In the genomic region with DNA sequence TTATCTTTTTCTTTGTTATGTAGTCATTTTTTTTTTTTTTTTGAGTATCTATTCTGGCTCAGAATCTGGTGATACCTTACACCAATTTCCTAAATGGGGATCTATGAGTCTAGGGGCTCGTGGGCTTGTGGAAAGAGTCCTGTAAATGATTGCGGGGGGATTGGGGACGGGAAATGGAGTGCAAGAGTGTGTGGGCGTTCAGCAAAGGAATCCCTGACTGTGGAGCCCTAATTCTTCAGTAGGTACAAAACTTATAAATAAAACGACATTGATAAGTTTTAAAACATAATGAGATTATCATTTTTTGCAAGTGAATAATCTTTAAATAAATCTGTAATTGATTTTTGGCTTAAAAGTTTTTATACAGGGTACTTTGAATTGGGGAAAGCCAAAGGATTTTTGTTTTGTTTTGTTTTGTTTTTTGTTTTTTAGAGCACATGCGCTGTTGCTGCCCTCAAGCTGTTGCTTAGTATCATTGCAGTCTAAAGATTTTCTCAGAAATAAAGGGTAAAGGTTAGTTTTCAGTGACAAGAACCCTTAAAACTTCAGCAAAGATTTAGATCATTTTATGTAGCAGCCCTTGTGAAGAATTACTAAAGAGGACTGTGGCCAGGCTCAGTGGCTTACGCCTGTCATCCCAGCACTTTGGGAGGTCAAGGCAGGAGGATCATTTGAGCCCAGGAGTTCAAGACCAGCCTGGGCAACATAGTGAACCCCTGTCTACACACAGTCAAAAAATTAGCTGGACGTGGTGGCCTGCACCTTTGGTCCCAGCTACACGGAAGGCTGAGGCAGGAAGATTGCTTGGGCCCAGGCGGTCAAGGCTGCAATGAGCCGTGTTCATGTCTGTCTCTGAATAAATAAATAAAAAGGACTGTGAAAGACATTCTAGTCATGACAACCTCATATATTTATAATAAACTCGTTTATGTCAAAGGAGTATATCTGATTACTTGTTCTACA, we compare ENCODE assay signal across 8 cellular contexts. TPM values are rescaled to one million over a fixed set of nuclear protein-coding genes. Genes with fewer than 3 reads are reported as not detected.
A peak's percentile ranks its signal among the peaks of the same experiment; 100 is the strongest.
DNase-seq lines count a peak whose midpoint lies in the region; ATAC-seq and TF ChIP-seq lines count a peak whose summit lies in the region.

No MANE protein-coding gene starts in this region.

- no peak overlapping the region for H3K18ac ChIP-seq in neuronal stem cell (ENCODE audit: low read length)

- H3K4me2 ChIP-seq in neuronal stem cell (ENCODE audit: insufficient read depth, low read length, poor library complexity, severe bottlenecking) = peak overlapping the region; percentile 18

- TF ChIP-seq CTCF in right atrium auricular region (IDR thresholded peaks at IDR 0.05) (peak; percentile 33 to 80), LNCAP (IDR thresholded peaks at IDR 0.05) (peak; percentile 77)

- H4K8ac ChIP-seq in neuronal stem cell (ENCODE audit: low read depth, low read length) = no peak overlapping the region

- no peak overlapping the region for H2AK5ac ChIP-seq in neuronal stem cell (ENCODE audit: low read depth, low read length)

- no CpG with 5 or more reads among the region's 12 CpGs for WGBS in neuronal stem cell (ENCODE audit: extremely low coverage in 2 of 2, insufficient read length in 2 of 2, insufficient replicate concordance in 1 of 2), 2 donors

- H2BK120ac ChIP-seq in neuronal stem cell (ENCODE audit: low read depth, low read length) = no peak overlapping the region

- no peaks in the 10 kb centered on the region for H3K79me1 ChIP-seq in neuronal stem cell (ENCODE audit: low read depth, low read length)

- no peak for TF ChIP-seq POLR2A in erythroblast (IDR thresholded peaks at IDR 0.05; ENCODE audit: low read length)

- H3K9me3 ChIP-seq in right atrium auricular region = no peaks in the 10 kb centered on the region
- H3K9me3 ChIP-seq in T-helper 17 cell (ENCODE audit: control insufficient read depth, low read length, poor library complexity, severe bottlenecking) = no peaks in the 10 kb centered on the region
- H3K9me3 ChIP-seq in neuronal stem cell (replicated peaks in 1 of 2; ENCODE audit: control insufficient read depth in 2 of 2, insufficient read depth in 1 of 2, low read depth in 1 of 2, low read length in 2 of 2) = no peaks in the 10 kb centered on the region

- H3K27ac ChIP-seq in right atrium auricular region (peak overlapping the region; percentile 96), neuronal stem cell (replicated peaks; ENCODE audit: low read length) (no peak overlapping the region)

- no peak overlapping the region for H3K9ac ChIP-seq in neuronal stem cell (ENCODE audit: low read depth, low read length, poor library complexity)

- peaks cover 3% of the 10 kb centered on the region for H3K36me3 Mint-ChIP-seq in T-helper 17 cell (ENCODE audit: low read depth)

- H3K4me1 ChIP-seq in right atrium auricular region = peaks cover 0 to 28% of the 10 kb centered on the region in 2 donors
- peaks cover 0 to 3% of the 10 kb centered on the region in 2 donors for H3K4me1 ChIP-seq in neuronal stem cell (ENCODE audit: control insufficient read depth in 2 of 2, insufficient read depth in 1 of 2, low read depth in 1 of 2, low read length in 2 of 2)

- H3K27me3 ChIP-seq in right atrium auricular region (no peaks in the 10 kb centered on the region), neuronal stem cell (ENCODE audit: control insufficient read depth in 3 of 3, insufficient read depth in 3 of 3, low read depth in 1 of 3, low read length in 3 of 3) (no peaks in the 10 kb centered on the region)

- H3K14ac ChIP-seq in neuronal stem cell (ENCODE audit: low read length) = no peak overlapping the region

- no peaks in the 10 kb centered on the region for H3K27me3 Mint-ChIP-seq in T-helper 17 cell

- no peak overlapping the region for H2BK5ac ChIP-seq in neuronal stem cell (ENCODE audit: low read length)

- H3K4me3 ChIP-seq in right atrium auricular region = peak overlapping the region; percentile 76 to 98
- peak overlapping the region in 1 of 2 donors; percentile 91 for H3K4me3 ChIP-seq in neuronal stem cell (ENCODE audit: low read length in 2 of 2)

- H2AFZ ChIP-seq in neuronal stem cell (ENCODE audit: low read length) = peak overlapping the region; percentile 88

- intact Hi-C loops in left ventricle myocardium superior (cut with micrococcal nuclease) = loop anchor here (5.0 kb wide), 1 partner anchor 255 kb away; no protein-coding TSS in a partner anchor

- peak overlapping the region; percentile 99 for H3K27ac Mint-ChIP-seq in T-helper 17 cell

- H3K36me3 ChIP-seq in right atrium auricular region = no peaks in the 10 kb centered on the region
- peaks cover 0 to 10% of the 10 kb centered on the region in 2 donors for H3K36me3 ChIP-seq in neuronal stem cell (replicated peaks in 1 of 2; ENCODE audit: control insufficient read depth in 2 of 2, insufficient read depth in 2 of 2, low read length in 2 of 2)

- ATAC-seq in left ventricle myocardium superior = no peak
- ATAC-seq in T-helper 17 cell = no peak
- ATAC-seq in GM18873 (IDR thresholded peaks at IDR 0.05; ENCODE audit: low FRiP score, unreplicated experiment) = no peak

- H3K4me3 Mint-ChIP-seq in T-helper 17 cell = peak overlapping the region; percentile 97

- H2BK12ac ChIP-seq in neuronal stem cell (ENCODE audit: low read length) = no peak overlapping the region

- H3K4me1 Mint-ChIP-seq in T-helper 17 cell = peaks cover 32% of the 10 kb centered on the region

- DNase-seq in right atrium auricular region (ENCODE audit: low spot score) = no peak
- DNase-seq in left ventricle myocardium superior = no peak
- DNase-seq in T-helper 17 cell = no peak
- DNase-seq in erythroblast (lab: John Stamatoyannopoulos, UW) = peak; percentile 66 to 73
- no peak for DNase-seq in neuronal stem cell (ENCODE audit: low spot score)
- no peak for DNase-seq in NCI-H128 (lab: John Stamatoyannopoulos, UW; ENCODE audit: unreplicated experiment)

- no peak overlapping the region for H2BK15ac ChIP-seq in neuronal stem cell (ENCODE audit: low read length)

- no peak overlapping the region for H3K23ac ChIP-seq in neuronal stem cell (ENCODE audit: low read depth, low read length, poor library complexity)

- no peak overlapping the region for H3K4ac ChIP-seq in neuronal stem cell (ENCODE audit: low read length)

- H4K91ac ChIP-seq in neuronal stem cell (ENCODE audit: low read depth, low read length, poor library complexity) = no peak overlapping the region

RNA-seq across cellular contexts. Expression of a gene that starts 1.7 kb away (rescaled TPM):
- total RNA-seq in right atrium auricular region (10 to 100 TPM; 38.2 to 40.0 TPM), left ventricle myocardium superior (26.2 TPM), T-helper 17 cell (10 to 100 TPM; 76.3 to 87.3 TPM)
- polyA plus RNA-seq in neuronal stem cell (2013, experiment 1 of 2) = 17.9 TPM
- polyA plus RNA-seq in neuronal stem cell (2013, experiment 2 of 2) = 18.5 TPM

RNA-seq across cellular contexts. Expression of a gene that starts 48.6 kb away (rescaled TPM):
- total RNA-seq in right atrium auricular region (10 to 100 TPM; 20.2 to 38.9 TPM), left ventricle myocardium superior (39.1 TPM), T-helper 17 cell (10 to 100 TPM in 1 of 2 donors, 1 to 10 TPM in 1; 9.9 to 10.7 TPM)
- 9.1 TPM for polyA plus RNA-seq in neuronal stem cell (2013, experiment 1 of 2)
- 9.2 TPM for polyA plus RNA-seq in neuronal stem cell (2013, experiment 2 of 2)

RNA-seq across cellular contexts. Expression of a gene that starts 48.8 kb away (rescaled TPM):
- total RNA-seq in right atrium auricular region (1 to 10 TPM; 3.9 to 4.4 TPM), left ventricle myocardium superior (3.5 TPM), T-helper 17 cell (under 1 TPM; 0.22 to 0.37 TPM)
- 19.0 TPM for polyA plus RNA-seq in neuronal stem cell (2013, experiment 1 of 2)
- polyA plus RNA-seq in neuronal stem cell (2013, experiment 2 of 2) = 19.5 TPM

Comparison
In these comparisons a context has a peak if more than half of its experiments do, and no peak if none do; other contexts are left out.
1. DNase-seq: peak in erythroblast (2 of 2); none in right atrium auricular region (single experiment), left ventricle myocardium superior (single experiment), T-helper 17 cell (0 of 3), neuronal stem cell (single experiment) and NCI-H128 (single experiment).